In the genomic region with DNA sequence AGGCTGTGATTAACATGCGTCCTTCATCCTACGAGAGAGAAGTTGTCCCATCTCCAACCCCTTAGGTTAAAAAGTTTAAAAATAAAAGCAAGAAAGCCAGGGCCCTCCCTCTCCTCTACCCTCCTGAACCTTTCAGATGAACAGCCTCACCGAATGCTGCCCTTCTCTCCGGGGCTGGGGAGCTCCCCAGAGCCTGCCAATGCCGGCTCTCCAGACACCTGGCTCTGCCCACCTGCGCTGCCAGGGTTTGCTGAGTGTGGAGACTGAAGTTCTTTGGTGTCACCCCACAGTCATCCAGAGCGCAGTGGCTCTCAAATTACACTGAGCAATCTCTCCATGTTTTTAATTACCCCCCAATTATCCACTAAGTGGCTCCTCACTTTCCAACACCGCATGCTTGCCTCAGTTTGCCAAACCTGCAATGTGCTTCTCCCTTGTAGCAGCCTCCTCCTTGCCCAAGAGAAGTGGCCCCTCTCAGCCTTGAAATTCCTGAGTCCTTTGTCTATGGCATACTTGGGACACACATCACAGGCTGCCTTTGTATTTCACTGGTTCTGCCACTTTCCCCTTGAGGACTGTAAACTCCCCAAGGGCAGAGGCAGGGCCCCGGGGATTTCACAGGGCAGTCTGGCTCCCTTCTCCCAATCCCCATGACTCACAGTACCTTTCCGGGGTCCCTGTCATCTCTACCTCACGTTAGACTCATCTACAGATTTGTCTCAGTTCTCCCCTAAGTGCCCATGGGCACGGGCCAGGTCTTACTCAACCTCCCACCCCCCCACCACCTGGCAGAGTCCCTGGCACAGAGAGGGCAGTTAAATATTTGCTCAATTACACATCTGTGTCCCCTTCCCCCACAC, we compare ENCODE assay signal across 3 cellular contexts.
TF ChIP-seq lines count a peak whose summit lies in the region.

No MANE protein-coding gene starts in this region.

TF ChIP-seq in A549, 52 proteins besides CTCF, POLR2A, EP300 and RAD21 (continues in another document):
- TF ChIP-seq HOXB5 (CRISPR knock-in tag; IDR thresholded peaks at IDR 0.05) (no peak), PHF8 (IDR thresholded peaks at IDR 0.05; ENCODE audit: borderline replicate concordance, low read depth) (no peak), CEBPB (IDR thresholded peaks at IDR 0.05) (peak; percentile 46 to 81; a peak in 2 of 4 replicates), ZSCAN20 (CRISPR knock-in tag; IDR thresholded peaks at IDR 0.05) (no peak), RFX5 (IDR thresholded peaks at IDR 0.05) (no peak), EHMT2 (IDR thresholded peaks at IDR 0.05; ENCODE audit: low read depth) (no peak), EHF (CRISPR knock-in tag; IDR thresholded peaks at IDR 0.05) (no peak), GATA3 (IDR thresholded peaks at IDR 0.05; ENCODE audit: borderline replicate concordance) (peak; percentile 52; the same call in 1 of the 2 replicates)
- TF ChIP-seq, protein P1, sequence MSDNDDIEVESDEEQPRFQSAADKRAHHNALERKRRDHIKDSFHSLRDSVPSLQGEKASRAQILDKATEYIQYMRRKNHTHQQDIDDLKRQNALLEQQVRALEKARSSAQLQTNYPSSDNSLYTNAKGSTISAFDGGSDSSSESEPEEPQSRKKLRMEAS (IDR thresholded peaks at IDR 0.05): 0 out of 2 replicates have a peak, but pooled peaks have one; percentile 30
- TF ChIP-seq, protein P2, sequence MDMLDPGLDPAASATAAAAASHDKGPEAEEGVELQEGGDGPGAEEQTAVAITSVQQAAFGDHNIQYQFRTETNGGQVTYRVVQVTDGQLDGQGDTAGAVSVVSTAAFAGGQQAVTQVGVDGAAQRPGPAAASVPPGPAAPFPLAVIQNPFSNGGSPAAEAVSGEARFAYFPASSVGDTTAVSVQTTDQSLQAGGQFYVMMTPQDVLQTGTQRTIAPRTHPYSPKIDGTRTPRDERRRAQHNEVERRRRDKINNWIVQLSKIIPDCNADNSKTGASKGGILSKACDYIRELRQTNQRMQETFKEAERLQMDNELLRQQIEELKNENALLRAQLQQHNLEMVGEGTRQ (IDR thresholded peaks at IDR 0.05): no peak
- TF ChIP-seq, protein P3, sequence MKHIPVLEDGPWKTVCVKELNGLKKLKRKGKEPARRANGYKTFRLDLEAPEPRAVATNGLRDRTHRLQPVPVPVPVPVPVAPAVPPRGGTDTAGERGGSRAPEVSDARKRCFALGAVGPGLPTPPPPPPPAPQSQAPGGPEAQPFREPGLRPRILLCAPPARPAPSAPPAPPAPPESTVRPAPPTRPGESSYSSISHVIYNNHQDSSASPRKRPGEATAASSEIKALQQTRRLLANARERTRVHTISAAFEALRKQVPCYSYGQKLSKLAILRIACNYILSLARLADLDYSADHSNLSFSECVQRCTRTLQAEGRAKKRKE (CRISPR knock-in tag; IDR thresholded peaks at IDR 0.05; ENCODE audit: low read depth): no peak
- TF ChIP-seq, protein P4, sequence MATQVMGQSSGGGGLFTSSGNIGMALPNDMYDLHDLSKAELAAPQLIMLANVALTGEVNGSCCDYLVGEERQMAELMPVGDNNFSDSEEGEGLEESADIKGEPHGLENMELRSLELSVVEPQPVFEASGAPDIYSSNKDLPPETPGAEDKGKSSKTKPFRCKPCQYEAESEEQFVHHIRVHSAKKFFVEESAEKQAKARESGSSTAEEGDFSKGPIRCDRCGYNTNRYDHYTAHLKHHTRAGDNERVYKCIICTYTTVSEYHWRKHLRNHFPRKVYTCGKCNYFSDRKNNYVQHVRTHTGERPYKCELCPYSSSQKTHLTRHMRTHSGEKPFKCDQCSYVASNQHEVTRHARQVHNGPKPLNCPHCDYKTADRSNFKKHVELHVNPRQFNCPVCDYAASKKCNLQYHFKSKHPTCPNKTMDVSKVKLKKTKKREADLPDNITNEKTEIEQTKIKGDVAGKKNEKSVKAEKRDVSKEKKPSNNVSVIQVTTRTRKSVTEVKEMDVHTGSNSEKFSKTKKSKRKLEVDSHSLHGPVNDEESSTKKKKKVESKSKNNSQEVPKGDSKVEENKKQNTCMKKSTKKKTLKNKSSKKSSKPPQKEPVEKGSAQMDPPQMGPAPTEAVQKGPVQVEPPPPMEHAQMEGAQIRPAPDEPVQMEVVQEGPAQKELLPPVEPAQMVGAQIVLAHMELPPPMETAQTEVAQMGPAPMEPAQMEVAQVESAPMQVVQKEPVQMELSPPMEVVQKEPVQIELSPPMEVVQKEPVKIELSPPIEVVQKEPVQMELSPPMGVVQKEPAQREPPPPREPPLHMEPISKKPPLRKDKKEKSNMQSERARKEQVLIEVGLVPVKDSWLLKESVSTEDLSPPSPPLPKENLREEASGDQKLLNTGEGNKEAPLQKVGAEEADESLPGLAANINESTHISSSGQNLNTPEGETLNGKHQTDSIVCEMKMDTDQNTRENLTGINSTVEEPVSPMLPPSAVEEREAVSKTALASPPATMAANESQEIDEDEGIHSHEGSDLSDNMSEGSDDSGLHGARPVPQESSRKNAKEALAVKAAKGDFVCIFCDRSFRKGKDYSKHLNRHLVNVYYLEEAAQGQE (IDR thresholded peaks at IDR 0.05): no peak

TF ChIP-seq in HCT116, 20 proteins besides CTCF, POLR2A, EP300 and RAD21:
- no peak for TF ChIP-seq EGR1 (IDR thresholded peaks at IDR 0.05; ENCODE audit: low read depth)
- no peak for TF ChIP-seq SRF (IDR thresholded peaks at IDR 0.05; ENCODE audit: low read depth)
- TF ChIP-seq FOSL1 (IDR thresholded peaks at IDR 0.05; ENCODE audit: low read depth): peak; percentile 61
- 0 out of 2 replicates have a peak, but pooled peaks have one; percentile 16 for TF ChIP-seq SIN3A (IDR thresholded peaks at IDR 0.05; ENCODE audit: low read depth)
- no peak for TF ChIP-seq ZFX (IDR thresholded peaks at IDR 0.05)
- TF ChIP-seq EZH2phosphoT487 (IDR thresholded peaks at IDR 0.05; ENCODE audit: borderline replicate concordance): no peak
- no peak for TF ChIP-seq POLR2AphosphoS5 (IDR thresholded peaks at IDR 0.05; ENCODE audit: low read depth, low read length)
- peak; percentile 50 for TF ChIP-seq SP1 (IDR thresholded peaks at IDR 0.05; ENCODE audit: low read depth)
- TF ChIP-seq CBX3 (IDR thresholded peaks at IDR 0.05; ENCODE audit: low read depth): peak; percentile 44; the same call in 1 of the 2 replicates
- no peak for TF ChIP-seq ZNF274 (IDR thresholded peaks at IDR 0.05; ENCODE audit: low read depth, low read length)
- peak; percentile 22 for TF ChIP-seq TCF7L2 (IDR thresholded peaks at IDR 0.05; ENCODE audit: borderline replicate concordance, extremely low read depth, insufficient read depth, insufficient read length)
- TF ChIP-seq, protein P1 (IDR thresholded peaks at IDR 0.05): 0 out of 2 replicates have a peak, but pooled peaks have one; percentile 23

TF ChIP-seq in HepG2, 621 proteins besides CTCF, POLR2A, EP300 and RAD21 (continues in another document):
- TF ChIP-seq, protein P5, sequence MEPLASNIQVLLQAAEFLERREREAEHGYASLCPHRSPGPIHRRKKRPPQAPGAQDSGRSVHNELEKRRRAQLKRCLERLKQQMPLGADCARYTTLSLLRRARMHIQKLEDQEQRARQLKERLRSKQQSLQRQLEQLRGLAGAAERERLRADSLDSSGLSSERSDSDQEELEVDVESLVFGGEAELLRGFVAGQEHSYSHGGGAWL (CRISPR knock-in tag; IDR thresholded peaks at IDR 0.05): no peak
- TF ChIP-seq NBN (conservative IDR thresholded peaks at IDR 0.05) (no peak), ZKSCAN1 (IDR thresholded peaks at IDR 0.05; ENCODE audit: low read length) (no peak), SIN3A (IDR thresholded peaks at IDR 0.05; ENCODE audit: borderline replicate concordance, low read depth, low read length) (no peak), HHEX (CRISPR knock-in tag; IDR thresholded peaks at IDR 0.05) (no peak), ZSCAN21 (CRISPR knock-in tag; IDR thresholded peaks at IDR 0.05; ENCODE audit: borderline replicate concordance) (no peak), ZNF331 (CRISPR knock-in tag; IDR thresholded peaks at IDR 0.05) (no peak), ELF1 (CRISPR knock-in tag; IDR thresholded peaks at IDR 0.05) (no peak), SP140L (CRISPR knock-in tag; IDR thresholded peaks at IDR 0.05; ENCODE audit: borderline replicate concordance) (no peak), ZFP36 (IDR thresholded peaks at IDR 0.05; ENCODE audit: borderline replicate concordance, low read depth, low read length, partially characterized antibody) (no peak), HNRNPH1 (optimal IDR thresholded peaks at IDR 0.05; ENCODE audit: low read depth, low read length) (no peak), SP2 (CRISPR knock-in tag; IDR thresholded peaks at IDR 0.05) (no peak), ZBTB8A (CRISPR knock-in tag; IDR thresholded peaks at IDR 0.05; ENCODE audit: borderline replicate concordance, low read depth) (no peak), ZNF644 (CRISPR knock-in tag; IDR thresholded peaks at IDR 0.05; ENCODE audit: low read depth) (no peak), NR3C1 (CRISPR knock-in tag; IDR thresholded peaks at IDR 0.05) (no peak), ZNF883 (CRISPR knock-in tag; IDR thresholded peaks at IDR 0.05; ENCODE audit: not compliant biosample characterization) (no peak), ZNF558 (CRISPR knock-in tag; IDR thresholded peaks at IDR 0.05; ENCODE audit: borderline replicate concordance) (no peak), ZBTB20 (CRISPR knock-in tag; IDR thresholded peaks at IDR 0.05; ENCODE audit: borderline replicate concordance, low read depth) (0 out of 2 replicates have a peak, but pooled peaks have one; percentile 19), CAMTA2 (CRISPR knock-in tag; IDR thresholded peaks at IDR 0.05; ENCODE audit: borderline replicate concordance) (no peak), SAP130 (CRISPR knock-in tag; IDR thresholded peaks at IDR 0.05; ENCODE audit: low read depth) (0 out of 2 replicates have a peak, but pooled peaks have one; percentile 8), ZKSCAN5 (CRISPR knock-in tag; IDR thresholded peaks at IDR 0.05) (no peak), ZNF674 (CRISPR knock-in tag; IDR thresholded peaks at IDR 0.05; ENCODE audit: low read depth) (no peak), HMG20A (CRISPR knock-in tag; IDR thresholded peaks at IDR 0.05; ENCODE audit: borderline replicate concordance) (no peak)
- TF ChIP-seq, protein P6, sequence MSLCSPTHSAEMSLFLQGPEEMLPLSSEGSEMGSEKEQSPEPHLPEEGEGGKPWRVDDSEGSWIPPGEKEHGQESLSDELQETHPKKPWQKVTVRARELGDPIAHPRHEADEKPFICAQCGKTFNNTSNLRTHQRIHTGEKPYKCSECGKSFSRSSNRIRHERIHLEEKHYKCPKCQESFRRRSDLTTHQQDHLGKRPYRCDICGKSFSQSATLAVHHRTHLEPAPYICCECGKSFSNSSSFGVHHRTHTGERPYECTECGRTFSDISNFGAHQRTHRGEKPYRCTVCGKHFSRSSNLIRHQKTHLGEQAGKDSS (CRISPR knock-in tag; IDR thresholded peaks at IDR 0.05; ENCODE audit: borderline replicate concordance, low read depth): no peak
- TF ChIP-seq, protein P7, sequence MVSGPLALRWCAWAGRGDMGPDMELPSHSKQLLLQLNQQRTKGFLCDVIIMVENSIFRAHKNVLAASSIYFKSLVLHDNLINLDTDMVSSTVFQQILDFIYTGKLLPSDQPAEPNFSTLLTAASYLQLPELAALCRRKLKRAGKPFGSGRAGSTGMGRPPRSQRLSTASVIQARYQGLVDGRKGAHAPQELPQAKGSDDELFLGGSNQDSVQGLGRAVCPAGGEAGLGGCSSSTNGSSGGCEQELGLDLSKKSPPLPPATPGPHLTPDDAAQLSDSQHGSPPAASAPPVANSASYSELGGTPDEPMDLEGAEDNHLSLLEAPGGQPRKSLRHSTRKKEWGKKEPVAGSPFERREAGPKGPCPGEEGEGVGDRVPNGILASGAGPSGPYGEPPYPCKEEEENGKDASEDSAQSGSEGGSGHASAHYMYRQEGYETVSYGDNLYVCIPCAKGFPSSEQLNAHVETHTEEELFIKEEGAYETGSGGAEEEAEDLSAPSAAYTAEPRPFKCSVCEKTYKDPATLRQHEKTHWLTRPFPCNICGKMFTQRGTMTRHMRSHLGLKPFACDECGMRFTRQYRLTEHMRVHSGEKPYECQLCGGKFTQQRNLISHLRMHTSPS (CRISPR knock-in tag; IDR thresholded peaks at IDR 0.05; ENCODE audit: low read depth): peak; percentile 77
- TF ChIP-seq, protein P8, sequence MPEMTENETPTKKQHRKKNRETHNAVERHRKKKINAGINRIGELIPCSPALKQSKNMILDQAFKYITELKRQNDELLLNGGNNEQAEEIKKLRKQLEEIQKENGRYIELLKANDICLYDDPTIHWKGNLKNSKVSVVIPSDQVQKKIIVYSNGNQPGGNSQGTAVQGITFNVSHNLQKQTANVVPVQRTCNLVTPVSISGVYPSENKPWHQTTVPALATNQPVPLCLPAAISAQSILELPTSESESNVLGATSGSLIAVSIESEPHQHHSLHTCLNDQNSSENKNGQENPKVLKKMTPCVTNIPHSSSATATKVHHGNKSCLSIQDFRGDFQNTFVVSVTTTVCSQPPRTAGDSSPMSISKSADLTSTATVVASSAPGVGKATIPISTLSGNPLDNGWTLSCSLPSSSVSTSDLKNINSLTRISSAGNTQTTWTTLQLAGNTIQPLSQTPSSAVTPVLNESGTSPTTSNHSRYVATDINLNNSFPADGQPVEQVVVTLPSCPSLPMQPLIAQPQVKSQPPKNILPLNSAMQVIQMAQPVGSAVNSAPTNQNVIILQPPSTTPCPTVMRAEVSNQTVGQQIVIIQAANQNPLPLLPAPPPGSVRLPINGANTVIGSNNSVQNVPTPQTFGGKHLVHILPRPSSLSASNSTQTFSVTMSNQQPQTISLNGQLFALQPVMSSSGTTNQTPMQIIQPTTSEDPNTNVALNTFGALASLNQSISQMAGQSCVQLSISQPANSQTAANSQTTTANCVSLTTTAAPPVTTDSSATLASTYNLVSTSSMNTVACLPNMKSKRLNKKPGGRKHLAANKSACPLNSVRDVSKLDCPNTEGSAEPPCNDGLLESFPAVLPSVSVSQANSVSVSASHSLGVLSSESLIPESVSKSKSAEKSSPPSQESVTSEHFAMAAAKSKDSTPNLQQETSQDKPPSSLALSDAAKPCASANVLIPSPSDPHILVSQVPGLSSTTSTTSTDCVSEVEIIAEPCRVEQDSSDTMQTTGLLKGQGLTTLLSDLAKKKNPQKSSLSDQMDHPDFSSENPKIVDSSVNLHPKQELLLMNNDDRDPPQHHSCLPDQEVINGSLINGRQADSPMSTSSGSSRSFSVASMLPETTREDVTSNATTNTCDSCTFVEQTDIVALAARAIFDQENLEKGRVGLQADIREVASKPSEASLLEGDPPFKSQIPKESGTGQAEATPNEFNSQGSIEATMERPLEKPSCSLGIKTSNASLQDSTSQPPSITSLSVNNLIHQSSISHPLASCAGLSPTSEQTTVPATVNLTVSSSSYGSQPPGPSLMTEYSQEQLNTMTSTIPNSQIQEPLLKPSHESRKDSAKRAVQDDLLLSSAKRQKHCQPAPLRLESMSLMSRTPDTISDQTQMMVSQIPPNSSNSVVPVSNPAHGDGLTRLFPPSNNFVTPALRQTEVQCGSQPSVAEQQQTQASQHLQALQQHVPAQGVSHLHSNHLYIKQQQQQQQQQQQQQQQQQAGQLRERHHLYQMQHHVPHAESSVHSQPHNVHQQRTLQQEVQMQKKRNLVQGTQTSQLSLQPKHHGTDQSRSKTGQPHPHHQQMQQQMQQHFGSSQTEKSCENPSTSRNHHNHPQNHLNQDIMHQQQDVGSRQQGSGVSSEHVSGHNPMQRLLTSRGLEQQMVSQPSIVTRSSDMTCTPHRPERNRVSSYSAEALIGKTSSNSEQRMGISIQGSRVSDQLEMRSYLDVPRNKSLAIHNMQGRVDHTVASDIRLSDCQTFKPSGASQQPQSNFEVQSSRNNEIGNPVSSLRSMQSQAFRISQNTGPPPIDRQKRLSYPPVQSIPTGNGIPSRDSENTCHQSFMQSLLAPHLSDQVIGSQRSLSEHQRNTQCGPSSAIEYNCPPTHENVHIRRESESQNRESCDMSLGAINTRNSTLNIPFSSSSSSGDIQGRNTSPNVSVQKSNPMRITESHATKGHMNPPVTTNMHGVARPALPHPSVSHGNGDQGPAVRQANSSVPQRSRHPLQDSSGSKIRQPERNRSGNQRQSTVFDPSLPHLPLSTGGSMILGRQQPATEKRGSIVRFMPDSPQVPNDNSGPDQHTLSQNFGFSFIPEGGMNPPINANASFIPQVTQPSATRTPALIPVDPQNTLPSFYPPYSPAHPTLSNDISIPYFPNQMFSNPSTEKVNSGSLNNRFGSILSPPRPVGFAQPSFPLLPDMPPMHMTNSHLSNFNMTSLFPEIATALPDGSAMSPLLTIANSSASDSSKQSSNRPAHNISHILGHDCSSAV (CRISPR knock-in tag; IDR thresholded peaks at IDR 0.05; ENCODE audit: borderline replicate concordance): no peak
